ENCODE assay signal across 10 cellular contexts in genomic region chr17:46002311-46002972, GRCh38. TPM values are rescaled to one million over a fixed set of nuclear protein-coding genes. Genes with fewer than 3 reads are reported as not detected.
DNase-seq lines count a peak whose midpoint lies in the region; ATAC-seq and TF ChIP-seq lines count a peak whose summit lies in the region.
"Had no signal": no experiment of that assay in that cellular context is flagged by ENCODE, and none has a peak within 500 bp of the region (broad histone marks: within the 10 kb centered on the region; RNA-seq: fewer than 3 reads in every experiment).

No MANE protein-coding gene starts in this region.

- no peak for TF ChIP-seq EP300 in sigmoid colon (IDR thresholded peaks at IDR 0.05)

- ATAC-seq in right cardiac atrium (peak; percentile 73 to 82), HG03097 (IDR thresholded peaks at IDR 0.05; ENCODE audit: low FRiP score, unreplicated experiment) (no peak)

- TF ChIP-seq CTCF in sigmoid colon (IDR thresholded peaks at IDR 0.05), result peak; percentile 84 to 97 (median 94)

- no peaks in the 10 kb centered on the region for H3K27me3 Mint-ChIP-seq in T-helper 2 cell treated with Interferon-gamma antibody and Interleukin-4, amounts not matched to agents 5 μg/mL and 100 μg/mL, for 36 hours (ENCODE audit: low read depth)

- no peaks in the 10 kb centered on the region for H3K9me3 ChIP-seq in right cardiac atrium (ENCODE audit: control insufficient read depth, low read length)
- H3K9me3 ChIP-seq in sigmoid colon, result no peaks in the 10 kb centered on the region
- H3K9me3 ChIP-seq: BLaER1 treated with 17β-estradiol and CSF1 and Interleukin-3, amounts not matched to agents 10 nM and 100 nM had no signal

- DNase-seq in NCI-H187 (lab: John Stamatoyannopoulos, UW), result peak; percentile 47 to 57
- no peak for DNase-seq in NCI-H187 treated with DMSO at 0.1 percent for 48 hours (lab: John Stamatoyannopoulos, UW)
- peak; percentile 42 for DNase-seq in NCI-H128 (lab: John Stamatoyannopoulos, UW; ENCODE audit: unreplicated experiment)
- DNase-seq in T-helper 2 cell treated with Interferon-gamma antibody and Interleukin-4, amounts not matched to agents 5 μg/mL and 100 μg/mL, for 36 hours (ENCODE audit: low spot score), result peak; percentile 46
- peak; percentile 48 to 81 (median 73) for DNase-seq in right cardiac atrium
- peak; percentile 84 for DNase-seq in sigmoid colon

- H3K36me3 ChIP-seq in sigmoid colon, result no peaks in the 10 kb centered on the region
- H3K36me3 ChIP-seq: BLaER1 treated with 17β-estradiol and CSF1 and Interleukin-3, amounts not matched to agents 10 nM and 100 nM had no signal

- H3K27me3 ChIP-seq in right cardiac atrium (ENCODE audit: control insufficient read depth, insufficient read depth), result no peaks in the 10 kb centered on the region
- no peaks in the 10 kb centered on the region for H3K27me3 ChIP-seq in sigmoid colon
- H3K27me3 ChIP-seq: BLaER1 treated with 17β-estradiol and CSF1 and Interleukin-3, amounts not matched to agents 10 nM and 100 nM had no signal

- H3K27ac Mint-ChIP-seq in T-helper 2 cell treated with Interferon-gamma antibody and Interleukin-4, amounts not matched to agents 5 μg/mL and 100 μg/mL, for 36 hours, result no peak overlapping the region
- H3K27ac Mint-ChIP-seq: stimulated activated naive CD8-positive, alpha-beta T cell treated with anti-CD3 and anti-CD28 coated beads, Interleukin-15, Interleukin-2, amounts not matched to agents 100 ng/mL and 50 ng/mL, for 24 hours had no signal

- TF ChIP-seq POLR2A in sigmoid colon (IDR thresholded peaks at IDR 0.05), result no peak

- H3K9me3 Mint-ChIP-seq in T-helper 2 cell treated with Interferon-gamma antibody and Interleukin-4, amounts not matched to agents 5 μg/mL and 100 μg/mL, for 36 hours, result no peaks in the 10 kb centered on the region
- H3K9me3 Mint-ChIP-seq: stimulated activated naive CD8-positive, alpha-beta T cell treated with anti-CD3 and anti-CD28 coated beads, Interleukin-15, Interleukin-2, amounts not matched to agents 100 ng/mL and 50 ng/mL, for 24 hours had no signal

- no peaks in the 10 kb centered on the region for H3K36me3 Mint-ChIP-seq in T-helper 2 cell treated with Interferon-gamma antibody and Interleukin-4, amounts not matched to agents 5 μg/mL and 100 μg/mL, for 36 hours (ENCODE audit: low read depth)

- WGBS in right cardiac atrium, result 24% methylated on average over 8 of the region's 8 CpGs
- WGBS in sigmoid colon, 2 donors, result 24 to 25% methylated on average over 8 of the region's 8 CpGs

- intact Hi-C loops in right cardiac atrium (cut with DNase I), result loop anchor here (2.0 to 10.0 kb wide), 3 partner anchors 210 to 282 kb away; no protein-coding TSS in a partner anchor
- intact Hi-C loops in sigmoid colon (cut with DNase I), result loop anchor here (2.0 to 10.0 kb wide), 2 partner anchors 210 to 282 kb away; no protein-coding TSS in a partner anchor

- H3K4me1 ChIP-seq in right cardiac atrium (ENCODE audit: control insufficient read depth, insufficient read depth, low read length) (no peaks in the 10 kb centered on the region), sigmoid colon (peaks cover 0 to 19% (median 8%) of the 10 kb centered on the region in 4 donors)

- no peak overlapping the region for H3K4me3 Mint-ChIP-seq in T-helper 2 cell treated with Interferon-gamma antibody and Interleukin-4, amounts not matched to agents 5 μg/mL and 100 μg/mL, for 36 hours
- H3K4me3 Mint-ChIP-seq: stimulated activated naive CD8-positive, alpha-beta T cell treated with anti-CD3 and anti-CD28 coated beads, Interleukin-15, Interleukin-2, amounts not matched to agents 100 ng/mL and 50 ng/mL, for 24 hours had no signal

- H3K27ac ChIP-seq in angular gyrus (ENCODE audit: low read depth, low read length) (peak overlapping the region; percentile 52), right cardiac atrium (ENCODE audit: low read length) (no peak overlapping the region), sigmoid colon (no peak overlapping the region)
- H3K27ac ChIP-seq: BLaER1 treated with 17β-estradiol and CSF1 and Interleukin-3, amounts not matched to agents 10 nM and 100 nM had no signal

- H3K4me3 ChIP-seq in right cardiac atrium (ENCODE audit: low read length) (no peak overlapping the region), sigmoid colon (no peak overlapping the region)
- H3K4me3 ChIP-seq: BLaER1 treated with 17β-estradiol and CSF1 and Interleukin-3, amounts not matched to agents 10 nM and 100 nM had no signal

- peaks cover 5% of the 10 kb centered on the region for H3K4me1 Mint-ChIP-seq in T-helper 2 cell treated with Interferon-gamma antibody and Interleukin-4, amounts not matched to agents 5 μg/mL and 100 μg/mL, for 36 hours (ENCODE audit: low read depth)

RNA-seq across cellular contexts. Expression of gene STH, which starts 3.4 kb away (rescaled TPM):
- total RNA-seq in right cardiac atrium (not detected), sigmoid colon (not detected)
- polyA plus RNA-seq in right cardiac atrium (not detected), sigmoid colon (not detected)
